In the genomic region with DNA sequence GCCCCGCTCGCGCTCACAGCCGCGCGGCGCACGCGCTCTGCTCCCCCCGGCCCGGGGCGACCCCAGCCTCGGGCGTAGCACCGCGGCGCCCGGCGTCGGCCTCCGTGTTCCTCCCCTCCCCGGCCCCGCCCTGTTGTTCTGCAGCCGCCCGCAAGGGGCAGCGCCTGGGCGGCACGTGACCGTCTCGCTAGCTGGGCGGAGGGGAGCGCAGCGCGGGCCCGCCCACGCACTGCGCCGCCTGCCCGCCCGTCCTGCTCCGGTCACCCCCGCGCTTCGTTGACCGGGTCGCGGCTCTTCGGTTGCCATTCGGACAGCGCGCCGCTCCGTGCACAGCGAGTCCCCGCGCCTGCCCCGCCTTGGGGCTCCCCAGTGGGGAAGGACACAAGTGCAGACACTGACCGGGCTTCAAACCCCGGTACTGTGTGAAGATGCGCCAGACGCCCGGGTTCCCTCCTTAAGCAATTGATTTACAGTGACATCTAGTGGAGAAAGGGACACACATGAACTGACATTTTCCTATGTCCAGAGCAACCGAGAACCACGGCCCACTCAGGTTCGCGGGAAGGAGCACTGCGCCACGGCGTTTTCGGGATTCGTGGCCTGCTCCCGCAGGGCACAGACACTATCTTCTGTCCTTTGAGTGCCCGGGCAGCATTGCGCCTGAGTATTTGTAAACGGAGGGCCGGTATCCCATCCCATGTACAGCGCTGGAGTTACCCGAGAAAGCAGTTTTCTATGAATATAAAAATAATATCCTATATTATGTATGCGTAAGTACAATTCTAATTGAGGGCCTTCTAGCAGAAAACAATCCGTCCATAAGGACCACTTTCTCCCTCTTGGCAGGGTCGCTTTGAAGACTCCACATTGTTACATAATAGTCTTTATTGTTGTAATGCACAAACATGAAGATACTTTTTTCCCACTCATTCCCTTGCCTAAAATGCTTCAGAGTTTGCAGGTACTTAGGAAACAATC, we compare ENCODE assay signal across 8 cellular contexts. TPM values are rescaled to one million over a fixed set of nuclear protein-coding genes. Genes with fewer than 3 reads are reported as not detected.
DNase-seq lines count a peak whose midpoint lies in the region; ATAC-seq, FAIRE-seq and TF ChIP-seq lines count a peak whose summit lies in the region.

No MANE protein-coding gene starts in this region.

- WGBS in pancreas, 2 donors = 1% methylated on average over 75 to 81 of the region's 81 CpGs

- H3K9me2 ChIP-seq in SU-DHL-6 (replicated peaks; ENCODE audit: insufficient read depth, low read length) = no peaks in the 10 kb centered on the region

- intact Hi-C loops in pancreas (cut with DNase I) (no loop called here), tibial artery (cut with DNase I; ENCODE audit: low total_unique reads) (loop anchor here (2.0 kb wide), 1 partner anchor 154 kb away; a partner anchor contains a TSS)

- ATAC-seq in HG02763 (IDR thresholded peaks at IDR 0.05; ENCODE audit: unreplicated experiment) (peak; percentile 80), pancreas (peak; percentile 91 to 95 (median 92))

- H3K27me3 ChIP-seq in SU-DHL-6 (ENCODE audit: low read length) (no peaks in the 10 kb centered on the region), adipocyte (replicated peaks; ENCODE audit: control insufficient read depth, insufficient read depth, low read length) (peaks cover 4% of the 10 kb centered on the region), cardiac muscle cell (no peaks in the 10 kb centered on the region), pancreas (no peaks in the 10 kb centered on the region), tibial artery (no peaks in the 10 kb centered on the region)

- H3K36me3 ChIP-seq in SU-DHL-6 (ENCODE audit: low read length) (no peaks in the 10 kb centered on the region), adipocyte (ENCODE audit: control insufficient read depth, insufficient read depth, low read length, severe bottlenecking) (no peaks in the 10 kb centered on the region), cardiac muscle cell (no peaks in the 10 kb centered on the region), pancreas (no peaks in the 10 kb centered on the region), tibial artery (no peaks in the 10 kb centered on the region)

- H3K79me2 ChIP-seq in SU-DHL-6 (ENCODE audit: insufficient read depth, low read length) = peaks cover 28% of the 10 kb centered on the region

- H3K4me1 ChIP-seq in adipocyte (ENCODE audit: control insufficient read depth, insufficient read depth, low read length) (peaks cover 15% of the 10 kb centered on the region), cardiac muscle cell (ENCODE audit: low read depth) (peaks cover 17% of the 10 kb centered on the region), pancreas (peaks cover 0 to 4% (median under 1%) of the 10 kb centered on the region in 3 donors), tibial artery (peaks cover 0 to 25% (median 13%) of the 10 kb centered on the region in 4 donors)

- peaks cover 6% of the 10 kb centered on the region; the same call in 1 of the 2 replicates for H4K20me1 ChIP-seq in SU-DHL-6 (ENCODE audit: low read depth, low read length)

- H3K9ac ChIP-seq in SU-DHL-6 (ENCODE audit: low read length) (peak overlapping the region; percentile 82), adipocyte (ENCODE audit: low read length) (peak overlapping the region; percentile 93)

- H3K4me2 ChIP-seq in SU-DHL-6 (ENCODE audit: low read depth, low read length, poor library complexity, severe bottlenecking) = peak overlapping the region; percentile 85

- peak overlapping the region; percentile 95 for H3K4me3 ChIP-seq in SU-DHL-6 (ENCODE audit: insufficient read depth, low read length, poor library complexity, severe bottlenecking)
- H3K4me3 ChIP-seq in adipocyte (ENCODE audit: low read length) = peak overlapping the region; percentile 97
- H3K4me3 ChIP-seq in cardiac muscle cell = peak overlapping the region; percentile 82
- H3K4me3 ChIP-seq in pancreas = peak overlapping the region; percentile 70 to 84 (median 76)
- peak overlapping the region; percentile 79 to 94 for H3K4me3 ChIP-seq in tibial artery

- H3F3A ChIP-seq in SU-DHL-6 (ENCODE audit: insufficient read depth) = peaks cover 3% of the 10 kb centered on the region; the same call in 1 of the 2 replicates

- no peaks in the 10 kb centered on the region for H3K9me3 ChIP-seq in SU-DHL-6 (ENCODE audit: insufficient read depth, low read length)
- H3K9me3 ChIP-seq in adipocyte (ENCODE audit: control insufficient read depth, low read length) = no peaks in the 10 kb centered on the region
- H3K9me3 ChIP-seq in cardiac muscle cell (ENCODE audit: low read depth) = no peaks in the 10 kb centered on the region
- H3K9me3 ChIP-seq in pancreas = no peaks in the 10 kb centered on the region
- H3K9me3 ChIP-seq in tibial artery = no peaks in the 10 kb centered on the region

- DNase-seq in NCI-H128 (lab: John Stamatoyannopoulos, UW; ENCODE audit: unreplicated experiment) = peak; percentile 90
- peak; percentile 98 for DNase-seq in adipocyte (ENCODE audit: low read depth)
- peak; percentile 97 to 98 for DNase-seq in cardiac muscle cell (ENCODE audit: low read depth in 1 of 2, low spot score in 1 of 2)
- peak; percentile 89 to 95 (median 94) for DNase-seq in pancreas
- peak; percentile 87 to 94 for DNase-seq in tibial artery

- H3K27ac ChIP-seq in SU-DHL-6 (ENCODE audit: low read depth, low read length) = peak overlapping the region; percentile 64
- peak overlapping the region; percentile 97 for H3K27ac ChIP-seq in cardiac muscle cell
- peak overlapping the region; percentile 65 to 94 (median 92) for H3K27ac ChIP-seq in pancreas
- H3K27ac ChIP-seq in tibial artery = peak overlapping the region; percentile 86 to 98

- TF ChIP-seq CTCF in GM12872 (IDR thresholded peaks at IDR 0.05; ENCODE audit: insufficient read depth, low read depth, low read length) = peak; percentile 70
- no peak for TF ChIP-seq CTCF in SU-DHL-6 (IDR thresholded peaks at IDR 0.05; ENCODE audit: insufficient read depth, low read length, poor library complexity, severe bottlenecking)
- peak; percentile 67 for TF ChIP-seq CTCF in cardiac muscle cell (IDR thresholded peaks at IDR 0.05; ENCODE audit: low read depth, low read length)
- TF ChIP-seq CTCF in pancreas (IDR thresholded peaks at IDR 0.05) = peak; percentile 43 to 66 (median 56)
- peak; percentile 76 to 90 for TF ChIP-seq CTCF in tibial artery (IDR thresholded peaks at IDR 0.05)

- FAIRE-seq in pancreas (lab: Jason Lieb, UNC) = no peak

- peak overlapping the region; percentile 97 for H2AFZ ChIP-seq in SU-DHL-6 (ENCODE audit: low read depth, low read length, severe bottlenecking)

RNA-seq across cellular contexts. Expression of a gene that starts 0.6 kb away (rescaled TPM):
- total RNA-seq in cardiac muscle cell (18.8 and 26.9 TPM in 2 replicates), pancreas (10 to 100 TPM in 5 of 6 donors, 1 to 10 TPM in 1; 9.3 to 19.6 (median 14.1) TPM)
- polyA plus RNA-seq in cardiac muscle cell (33.9 and 37.4 TPM in 2 replicates), pancreas (10 to 100 TPM; 10.7 to 22.6 TPM)

Comparison
In these comparisons a context has a peak if more than half of its experiments do, and no peak if none do; other contexts are left out.
1. Peak in every context shown above with its lines: DNase-seq, ATAC-seq, H3K4me3 ChIP-seq and H3K27ac ChIP-seq.